15 cellular contexts compared by ENCODE assay signal in the genomic region with DNA sequence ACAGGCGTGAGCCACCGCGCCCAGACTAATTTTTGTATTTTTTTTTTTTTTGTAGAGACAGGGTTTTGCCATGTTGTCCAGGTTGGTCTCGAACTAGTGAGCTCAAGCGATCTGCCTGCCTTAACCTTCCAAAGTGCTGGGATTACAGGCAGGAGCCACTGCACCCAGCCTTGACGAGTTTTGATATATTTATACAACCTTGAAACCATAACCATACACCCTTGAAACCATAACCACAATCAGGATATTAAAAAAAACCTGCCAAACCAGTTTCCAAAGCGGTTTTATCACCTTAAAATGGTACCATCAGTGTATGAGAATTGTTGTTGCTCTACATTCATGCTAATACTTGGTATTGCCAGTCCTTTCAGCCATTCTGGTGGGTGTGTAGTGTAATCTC. TPM values are rescaled to one million over a fixed set of nuclear protein-coding genes. Genes with fewer than 3 reads are reported as not detected.
DNase-seq lines count a peak whose midpoint lies in the region; ATAC-seq and TF ChIP-seq lines count a peak whose summit lies in the region.
"Had no signal": no experiment of that assay in that cellular context is flagged by ENCODE, and none has a peak within 500 bp of the region (broad histone marks: within the 10 kb centered on the region; RNA-seq: fewer than 3 reads in every experiment).

No MANE protein-coding gene starts in this region.

- TF ChIP-seq CTCF in mammary epithelial cell (conservative IDR thresholded peaks at IDR 0.05 in 1 of 2, IDR thresholded peaks at IDR 0.05 in 1 of 2; ENCODE audit: extremely low read depth in 1 of 2, insufficient read depth in 1 of 2, low read depth in 1 of 2, low read length in 2 of 2) (no peak), breast epithelium (IDR thresholded peaks at IDR 0.05) (no peak), type B pancreatic cell (conservative IDR thresholded peaks at IDR 0.05) (no peak)

- no peaks in the 10 kb centered on the region for H3K36me3 Mint-ChIP-seq in type B pancreatic cell
- H3K36me3 Mint-ChIP-seq: naive B cell had no signal

- dilution Hi-C loops in mammary epithelial cell (cut with HindIII; ENCODE audit: low sequenced_read_pairs): no loop called here

- peaks cover 7% of the 10 kb centered on the region for H3K4me1 ChIP-seq in mammary epithelial cell (ENCODE audit: insufficient read depth, low read length)
- no peaks in the 10 kb centered on the region for H3K4me1 ChIP-seq in breast epithelium

- H3K27ac ChIP-seq in mammary epithelial cell (ENCODE audit: insufficient read depth, low read depth, low read length): no peak overlapping the region
- peak overlapping the region in 1 of 2 donors; percentile 52 for H3K27ac ChIP-seq in breast epithelium
- peak overlapping the region; percentile 12 for H3K27ac ChIP-seq in epithelial cell of prostate
- H3K27ac ChIP-seq: vagina had no signal

- H3K4me1 Mint-ChIP-seq in type B pancreatic cell (ENCODE audit: unreplicated experiment): peaks cover 11% of the 10 kb centered on the region

- H3K9me3 ChIP-seq in mammary epithelial cell (replicated peaks; ENCODE audit: insufficient read depth, low read length) (no peaks in the 10 kb centered on the region), breast epithelium (no peaks in the 10 kb centered on the region)
- H3K9me3 ChIP-seq: vagina had no signal

- peaks cover 10% of the 10 kb centered on the region for H3K79me2 ChIP-seq in mammary epithelial cell (ENCODE audit: insufficient read depth, low read length)

- H3K27me3 ChIP-seq in mammary epithelial cell (ENCODE audit: insufficient read depth, low read length): no peaks in the 10 kb centered on the region
- no peaks in the 10 kb centered on the region for H3K27me3 ChIP-seq in breast epithelium
- H3K27me3 ChIP-seq: vagina had no signal

- peak overlapping the region; percentile 49 for H3K27ac Mint-ChIP-seq in type B pancreatic cell
- H3K27ac Mint-ChIP-seq: activated CD4-positive, alpha-beta T cell treated with anti-CD3 and anti-CD28 coated beads, Interleukin-2, amount 10 ng/mL, durations not matched to agents 24 days and 14 days; stimulated activated naive CD8-positive, alpha-beta T cell treated with anti-CD3 and anti-CD28 coated beads, Interleukin-15, Interleukin-2, amounts not matched to agents 100 ng/mL and 50 ng/mL, for 24 hours had no signal

- H3K36me3 ChIP-seq in mammary epithelial cell (ENCODE audit: insufficient read depth, low read length): no peaks in the 10 kb centered on the region
- H3K36me3 ChIP-seq in breast epithelium: no peaks in the 10 kb centered on the region
- H3K36me3 ChIP-seq: vagina had no signal

- BruUV-seq in mammary epithelial cell (replicated peaks; lab: Mats Ljungman, UMichigan): no TSS peak

- H3K27me3 Mint-ChIP-seq in type B pancreatic cell: no peaks in the 10 kb centered on the region
- H3K27me3 Mint-ChIP-seq: naive B cell; stimulated activated naive CD8-positive, alpha-beta T cell treated with anti-CD3 and anti-CD28 coated beads, Interleukin-15, Interleukin-2, amounts not matched to agents 100 ng/mL and 50 ng/mL, for 24 hours had no signal

- peak overlapping the region; percentile 0 for H2AFZ ChIP-seq in mammary epithelial cell (ENCODE audit: low read depth, low read length)

- no peak for ATAC-seq in HG02798 (IDR thresholded peaks at IDR 0.05; ENCODE audit: poor library complexity, unreplicated experiment)
- no peak for ATAC-seq in GM18861 (IDR thresholded peaks at IDR 0.05; ENCODE audit: unreplicated experiment)
- no peak for ATAC-seq in GM19351 (IDR thresholded peaks at IDR 0.05; ENCODE audit: unreplicated experiment)
- ATAC-seq: left ventricle myocardium superior had no signal

- in situ Hi-C loops in mammary epithelial cell (cut with MboI; ENCODE audit: low sequenced_read_pairs in 2 of 2): no loop called here

- H3K4me3 ChIP-seq in mammary epithelial cell (replicated peaks in 1 of 3; ENCODE audit: insufficient read depth in 1 of 3, low read depth in 2 of 3, low read length in 3 of 3) (no peak overlapping the region), breast epithelium (no peak overlapping the region)
- H3K4me3 ChIP-seq: vagina had no signal

- H3K9ac ChIP-seq in mammary epithelial cell (ENCODE audit: insufficient read depth, low read length): no peak overlapping the region

- intact Hi-C loops in mammary epithelial cell (cut with micrococcal nuclease): no loop called here
- intact Hi-C loops in breast epithelium (cut with DNase I; ENCODE audit: low total_unique reads): no loop called here

- H3K4me3 Mint-ChIP-seq in type B pancreatic cell: no peak overlapping the region
- H3K4me3 Mint-ChIP-seq: activated CD4-positive, alpha-beta T cell treated with anti-CD3 and anti-CD28 coated beads, Interleukin-2, amount 10 ng/mL, durations not matched to agents 24 days and 14 days; stimulated activated naive CD8-positive, alpha-beta T cell treated with anti-CD3 and anti-CD28 coated beads, Interleukin-15, Interleukin-2, amounts not matched to agents 100 ng/mL and 50 ng/mL, for 24 hours had no signal

- CTCF ChIA-PET in mammary epithelial cell (lab: Charles Lee; ENCODE audit: low non-redundant PET): no interaction called here

- H3K4me2 ChIP-seq in mammary epithelial cell (ENCODE audit: insufficient read depth, low read depth, low read length): no peak overlapping the region

- TF ChIP-seq POLR2A in breast epithelium (IDR thresholded peaks at IDR 0.05): no peak

- H4K20me1 ChIP-seq in mammary epithelial cell (ENCODE audit: insufficient read depth, low read length): no peaks in the 10 kb centered on the region

- WGBS in mammary epithelial cell (ENCODE audit: low coverage, missing lambda C conversion rate): 71% methylated on average over 7 of the region's 7 CpGs

- peak; percentile 67 for DNase-seq in mammary epithelial cell
- no peak for DNase-seq in breast epithelium (ENCODE audit: low spot score in 2 of 2)
- DNase-seq in NCI-H510A treated with DMSO at 0.1 percent for 48 hours (lab: John Stamatoyannopoulos, UW): peak; percentile 82
- no peak for DNase-seq in epithelial cell of prostate (ENCODE audit: low read depth, low spot score)
- DNase-seq in type B pancreatic cell (ENCODE audit: extremely low spot score, unreplicated experiment): no peak
- DNase-seq: ACHN; activated CD4-positive, alpha-beta T cell treated with anti-CD3 and anti-CD28 coated beads, Interleukin-2, amount 10 ng/mL, durations not matched to agents 24 days and 14 days; left ventricle myocardium superior; naive B cell; NCI-H2171 treated with DMSO at 0.1 percent for 48 hours had no signal

- H3K9me3 Mint-ChIP-seq in type B pancreatic cell: no peaks in the 10 kb centered on the region
- H3K9me3 Mint-ChIP-seq: activated CD4-positive, alpha-beta T cell treated with anti-CD3 and anti-CD28 coated beads, Interleukin-2, amount 10 ng/mL, durations not matched to agents 24 days and 14 days; naive B cell; stimulated activated naive CD8-positive, alpha-beta T cell treated with anti-CD3 and anti-CD28 coated beads, Interleukin-15, Interleukin-2, amounts not matched to agents 100 ng/mL and 50 ng/mL, for 24 hours had no signal

RNA-seq across cellular contexts. Expression of a gene that starts 3.7 kb away (rescaled TPM):
- total RNA-seq in mammary epithelial cell (10 to 100 TPM; 14.7 to 34.1 TPM), breast epithelium (10 to 100 TPM; 17.1 to 29.6 (median 25.9) TPM), type B pancreatic cell (ENCODE audit: low replicate concordance) (40.3 and 50.3 TPM in 2 replicates)
- polyA plus RNA-seq in mammary epithelial cell: 4.5 TPM
- polyA minus RNA-seq in mammary epithelial cell: 44.7 TPM

RNA-seq across cellular contexts. Expression of a gene that starts 37.0 kb away (rescaled TPM):
- 10 to 100 TPM; 15.1 to 16.7 TPM for total RNA-seq in mammary epithelial cell
- polyA plus RNA-seq in mammary epithelial cell: 21.5 TPM
- polyA minus RNA-seq in mammary epithelial cell: 89.2 TPM
- total RNA-seq in breast epithelium: 10 to 100 TPM in 2 of 3 donors, 1 to 10 TPM in 1; 8.3 to 14.4 (median 12.6) TPM
- total RNA-seq in type B pancreatic cell (ENCODE audit: low replicate concordance): 12.4 and 17.8 TPM in 2 replicates

Comparison
In these comparisons a context has a peak if more than half of its experiments do, and no peak if none do; other contexts are left out.
1. DNase-seq: peak in mammary epithelial cell (single experiment) and NCI-H510A treated with DMSO at 0.1 percent for 48 hours (single experiment); none in breast epithelium (0 of 2), epithelial cell of prostate (single experiment) and type B pancreatic cell (single experiment).